7 cellular contexts compared by ENCODE assay signal in the genomic region with DNA sequence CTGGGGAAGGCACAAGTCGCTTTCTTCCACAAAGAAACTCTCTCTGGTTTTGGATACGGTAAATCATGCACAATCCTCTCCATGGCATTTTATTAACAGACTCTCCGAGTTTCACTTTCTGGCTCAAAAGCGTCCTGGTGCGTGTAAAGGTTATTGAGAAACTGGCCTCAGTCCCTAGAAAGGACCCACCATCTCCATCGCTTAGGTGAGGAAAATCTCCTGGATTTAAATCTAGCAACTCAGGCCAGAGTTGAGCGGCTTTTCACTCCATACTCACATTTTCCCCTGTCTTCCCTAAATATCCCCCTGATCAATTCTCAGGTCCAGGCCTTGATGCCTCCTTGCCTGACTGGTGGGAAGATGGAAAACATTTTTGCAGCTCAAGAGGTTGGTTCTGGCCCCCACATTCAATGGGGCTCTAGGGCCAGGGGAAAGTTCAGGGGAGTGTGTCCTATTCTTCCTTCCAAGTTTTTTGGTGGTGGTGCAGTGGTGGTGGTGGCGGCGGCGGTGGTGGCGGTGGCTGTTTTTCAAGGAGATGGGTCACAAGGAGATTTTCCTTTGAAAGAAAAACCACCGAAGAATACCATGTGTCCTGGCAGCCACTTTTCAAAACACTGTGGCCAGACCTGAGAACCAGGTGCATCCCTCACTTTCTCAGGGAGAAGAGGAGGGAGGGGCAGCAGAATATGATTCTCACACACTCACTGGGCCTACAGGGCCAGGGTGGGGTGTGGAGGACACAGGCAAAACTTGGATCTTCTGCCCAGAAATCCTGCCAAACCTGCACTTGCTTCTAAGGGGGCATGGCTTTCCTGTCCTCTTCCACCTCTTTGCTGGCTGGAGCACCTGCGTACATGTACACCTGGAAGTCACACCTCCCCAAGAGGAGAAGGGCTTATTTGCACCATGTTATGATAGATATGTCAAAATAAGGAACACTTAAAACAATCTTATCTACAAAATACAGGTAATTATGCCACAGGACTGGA. TPM values are rescaled to one million over a fixed set of nuclear protein-coding genes. Genes with fewer than 3 reads are reported as not detected.
DNase-seq lines count a peak whose midpoint lies in the region; TF ChIP-seq lines count a peak whose summit lies in the region.

No MANE protein-coding gene starts in this region.

- TF ChIP-seq CTCF in fibroblast of pulmonary artery (IDR thresholded peaks at IDR 0.05; ENCODE audit: low read length, missing control alignments) (no peak), smooth muscle cell (IDR thresholded peaks at IDR 0.05; ENCODE audit: borderline replicate concordance, insufficient read depth, poor library complexity, severe bottlenecking) (no peak)

- peaks cover 26% of the 10 kb centered on the region for H3F3A ChIP-seq in GM23248 (ENCODE audit: insufficient read depth)
- peaks cover 7% of the 10 kb centered on the region for H3F3A ChIP-seq in smooth muscle cell (ENCODE audit: low read depth)

- H3K9me3 ChIP-seq in GM23248 (ENCODE audit: low read depth) (no peaks in the 10 kb centered on the region), smooth muscle cell (replicated peaks; ENCODE audit: low read depth) (no peaks in the 10 kb centered on the region)

- H4K20me1 ChIP-seq in GM23248 (ENCODE audit: insufficient read depth) (no peaks in the 10 kb centered on the region), smooth muscle cell (ENCODE audit: low read depth) (peaks cover 65% of the 10 kb centered on the region)

- H3K4me1 ChIP-seq in GM23248 (ENCODE audit: insufficient read depth) (peaks cover 31% of the 10 kb centered on the region), smooth muscle cell (ENCODE audit: low read depth) (peaks cover 14% of the 10 kb centered on the region)

- WGBS in GM23248 (ENCODE audit: low coverage in 1 of 2, low lambda C conversion rate in 2 of 2, missing lambda C conversion rate in 2 of 2), 2 experiments, result 39 to 48% methylated on average over 13 of the region's 13 CpGs
- 27% methylated on average over 8 of the region's 13 CpGs for WGBS in smooth muscle cell (ENCODE audit: low lambda C conversion rate)

- peaks cover 76% of the 10 kb centered on the region for H3K79me2 ChIP-seq in GM23248 (ENCODE audit: insufficient read depth)
- H3K79me2 ChIP-seq in smooth muscle cell (ENCODE audit: low read depth), result peaks cover 81% of the 10 kb centered on the region

- H3K4me3 ChIP-seq in GM23248 (peak overlapping the region; percentile 80), fibroblast of pulmonary artery (replicated peaks; ENCODE audit: low read depth, low read length) (peak overlapping the region; percentile 47), smooth muscle cell (peak overlapping the region; percentile 96)

- peak overlapping the region; percentile 66 for H2AFZ ChIP-seq in GM23248
- H2AFZ ChIP-seq in smooth muscle cell (ENCODE audit: low read depth), result no peak overlapping the region

- peak overlapping the region; percentile 72 for H3K4me2 ChIP-seq in GM23248 (ENCODE audit: unreplicated experiment)
- peak overlapping the region; percentile 81 for H3K4me2 ChIP-seq in smooth muscle cell

- H3K27ac ChIP-seq in GM23248 (peak overlapping the region; percentile 94), smooth muscle cell (ENCODE audit: low read depth) (peak overlapping the region; percentile 97)

- H3K9ac ChIP-seq in GM23248 (peak overlapping the region; percentile 97), smooth muscle cell (ENCODE audit: low read depth) (peak overlapping the region; percentile 92)

- in situ Hi-C loops in GM23248 (cut with MboI), result no loop called here

- H3K36me3 ChIP-seq in GM23248 (ENCODE audit: low read depth), result no peaks in the 10 kb centered on the region
- H3K36me3 ChIP-seq in smooth muscle cell (ENCODE audit: low read depth), result no peaks in the 10 kb centered on the region

- H3K9me2 ChIP-seq in GM23248 (ENCODE audit: insufficient read depth), result no peaks in the 10 kb centered on the region

- no peak for DNase-seq in GM23248
- DNase-seq in RPMI8226, result peak; percentile 56
- no peak for DNase-seq in fibroblast of pulmonary artery (ENCODE audit: low read depth)
- no peak for DNase-seq in smooth muscle cell (lab: John Stamatoyannopoulos, UW; ENCODE audit: unreplicated experiment)
- no peak for DNase-seq in NCI-H774 (lab: John Stamatoyannopoulos, UW)
- DNase-seq in DMS79 (lab: John Stamatoyannopoulos, UW), result no peak
- no peak for DNase-seq in GF-D8 (lab: John Stamatoyannopoulos, UW)

- no peaks in the 10 kb centered on the region for H3K27me3 ChIP-seq in GM23248 (replicated peaks; ENCODE audit: insufficient read depth)
- H3K27me3 ChIP-seq in smooth muscle cell (ENCODE audit: low read depth), result no peaks in the 10 kb centered on the region

RNA-seq across cellular contexts. Expression of a gene that starts 46.7 kb away (rescaled TPM):
- 14.2 and 18.2 TPM in 2 replicates for total RNA-seq in GM23248 (2014; rRNA removed; shearing (Covaris generic))
- polyA plus RNA-seq in GM23248 (2016; fragmentation: Nextera tagmentation; extraction: Ambion mirVana) (64.7 and 67.7 TPM in 2 replicates), smooth muscle cell (43.5 and 52.7 TPM in 2 replicates)
- 16.5 and 22.4 TPM in 2 replicates for total RNA-seq in smooth muscle cell
